13 cellular contexts compared by ENCODE assay signal in the genomic region with DNA sequence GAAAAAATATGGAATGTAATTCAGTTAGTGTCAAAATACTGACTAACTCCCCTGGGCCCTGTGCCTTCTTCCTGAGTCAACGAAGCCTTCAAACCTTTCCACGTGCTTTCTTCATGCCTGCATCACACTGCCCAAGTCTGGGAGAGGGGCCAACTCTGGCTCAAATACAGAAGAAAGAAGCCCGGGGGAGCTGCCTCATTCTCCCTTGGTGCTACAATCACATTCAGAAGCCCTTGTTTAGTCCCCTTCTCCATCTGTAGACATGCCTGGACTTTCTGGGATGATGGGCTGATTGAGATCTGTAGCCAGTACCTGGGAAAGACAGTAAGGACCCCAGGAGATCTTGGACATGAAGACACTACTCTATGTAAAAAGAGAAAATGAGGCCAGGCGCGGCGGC.
A peak's percentile ranks its signal among the peaks of the same experiment; 100 is the strongest.
DNase-seq lines count a peak whose midpoint lies in the region; ATAC-seq and TF ChIP-seq lines count a peak whose summit lies in the region.
"Had no signal": no experiment of that assay in that cellular context is flagged by ENCODE, and none has a peak within 500 bp of the region (broad histone marks: within the 10 kb centered on the region; RNA-seq: fewer than 3 reads in every experiment).

No MANE protein-coding gene starts in this region.

- peak; percentile 77 for DNase-seq in GM03348 (ENCODE audit: low spot score)
- peak; percentile 13 for DNase-seq in NCI-H69 (lab: John Stamatoyannopoulos, UW)
- peak; percentile 75 for DNase-seq in esophagus muscularis mucosa (ENCODE audit: extremely low spot score)
- peak; percentile 33 to 64 for DNase-seq in psoas muscle
- DNase-seq in A673 (ENCODE audit: low spot score): no peak
- no peak for DNase-seq in GM13976 (ENCODE audit: low spot score)
- no peak for DNase-seq in NCI-H1417 (lab: John Stamatoyannopoulos, UW)
- DNase-seq: activated CD4-positive, alpha-beta T cell treated with anti-CD3 and anti-CD28 coated beads, Interleukin-2, amount 50 U/mL, for 1 hour; left colon; NCI-H2081 had no signal

- intact Hi-C loops in esophagus muscularis mucosa (cut with DNase I) (no loop called here), psoas muscle (cut with DNase I) (no loop called here), A673 (cut with micrococcal nuclease; ENCODE audit: unreplicated experiment) (no loop called here)

- no peaks in the 10 kb centered on the region for H3K9me3 ChIP-seq in esophagus muscularis mucosa
- no peaks in the 10 kb centered on the region for H3K9me3 ChIP-seq in psoas muscle
- H3K9me3 ChIP-seq in A673 (ENCODE audit: low read depth, low read length, poor library complexity, severe bottlenecking): no peaks in the 10 kb centered on the region

- CTCF ChIA-PET in A673 (lab: Charles Lee): no interaction called here

- no peaks in the 10 kb centered on the region for H3K36me3 ChIP-seq in esophagus muscularis mucosa
- H3K36me3 ChIP-seq in psoas muscle (ENCODE audit: insufficient read depth in 1 of 2, low read depth in 1 of 2): no peaks in the 10 kb centered on the region
- H3K36me3 ChIP-seq in A673 (ENCODE audit: insufficient read depth, low read length, poor library complexity, severe bottlenecking): no peaks in the 10 kb centered on the region

- no peak for TF ChIP-seq EP300 in esophagus muscularis mucosa (IDR thresholded peaks at IDR 0.05)

- POLR2A ChIA-PET in A673 (lab: Charles Lee; ENCODE audit: low non-redundant PET): no interaction called here

- H3K27me3 ChIP-seq in esophagus muscularis mucosa: no peaks in the 10 kb centered on the region
- no peaks in the 10 kb centered on the region for H3K27me3 ChIP-seq in psoas muscle (ENCODE audit: insufficient read depth in 3 of 3, low read length in 2 of 3)
- no peaks in the 10 kb centered on the region for H3K27me3 ChIP-seq in A673 (replicated peaks; ENCODE audit: insufficient read depth, low read depth, low read length, poor library complexity)
- H3K27me3 ChIP-seq: foreskin keratinocyte had no signal

- no TSS peak for BruUV-seq in A673 (replicated peaks; lab: Mats Ljungman, UMichigan)

- no peak for TF ChIP-seq CTCF in esophagus muscularis mucosa (IDR thresholded peaks at IDR 0.05)
- TF ChIP-seq CTCF in psoas muscle (IDR thresholded peaks at IDR 0.05): no peak
- no peak for TF ChIP-seq CTCF in A673 (conservative IDR thresholded peaks at IDR 0.05; ENCODE audit: low read depth, low read length)
- no peak for TF ChIP-seq CTCF in GM13976 (IDR thresholded peaks at IDR 0.05; ENCODE audit: borderline replicate concordance, control extremely low read depth, extremely low read depth, insufficient read depth, missing control alignments)

- no peak overlapping the region for H3K4me3 ChIP-seq in esophagus muscularis mucosa
- no peak overlapping the region for H3K4me3 ChIP-seq in psoas muscle
- H3K4me3 ChIP-seq in A673 (ENCODE audit: low read depth, low read length, poor library complexity, severe bottlenecking): no peak overlapping the region
- H3K4me3 ChIP-seq: smooth muscle cell had no signal

- peaks cover 4 to 24% (median 21%) of the 10 kb centered on the region in 4 donors for H3K4me1 ChIP-seq in esophagus muscularis mucosa
- H3K4me1 ChIP-seq in psoas muscle: peaks cover 13% of the 10 kb centered on the region
- H3K4me1 ChIP-seq in A673 (ENCODE audit: insufficient read depth, low read length, poor library complexity, severe bottlenecking): no peaks in the 10 kb centered on the region

- TF ChIP-seq POLR2A in esophagus muscularis mucosa (IDR thresholded peaks at IDR 0.05; ENCODE audit: low read depth): no peak

- peak; percentile 52 to 86 (median 61) for ATAC-seq in psoas muscle
- ATAC-seq in GM18498 (IDR thresholded peaks at IDR 0.05; ENCODE audit: unreplicated experiment): no peak
- ATAC-seq: foreskin keratinocyte, left colon had no signal

- peak overlapping the region in 2 of 4 donors; percentile 30 to 43 for H3K27ac ChIP-seq in esophagus muscularis mucosa (replicated peaks in 1 of 4)
- no peak overlapping the region for H3K27ac ChIP-seq in psoas muscle
- no peak overlapping the region for H3K27ac ChIP-seq in A673 (ENCODE audit: low read depth, low read length, poor library complexity, severe bottlenecking)
- H3K27ac ChIP-seq: foreskin keratinocyte had no signal

- in situ Hi-C loops in GM13976 (cut with MboI; ENCODE audit: low sequenced_read_pairs, unreplicated experiment): no loop called here

- WGBS in esophagus muscularis mucosa: 46% methylated on average over 6 of the region's 6 CpGs
- 36 to 65% (median 41%) methylated on average over 6 of the region's 6 CpGs for WGBS in psoas muscle, 3 donors

Comparison
In these comparisons a context has a peak if more than half of its experiments do, and no peak if none do; other contexts are left out.
1. DNase-seq: peak in GM03348 (single experiment), NCI-H69 (single experiment), esophagus muscularis mucosa (single experiment) and psoas muscle (2 of 2); none in A673 (single experiment), GM13976 (single experiment) and NCI-H1417 (0 of 3).